18 cellular contexts compared by ENCODE assay signal in the genomic region with DNA sequence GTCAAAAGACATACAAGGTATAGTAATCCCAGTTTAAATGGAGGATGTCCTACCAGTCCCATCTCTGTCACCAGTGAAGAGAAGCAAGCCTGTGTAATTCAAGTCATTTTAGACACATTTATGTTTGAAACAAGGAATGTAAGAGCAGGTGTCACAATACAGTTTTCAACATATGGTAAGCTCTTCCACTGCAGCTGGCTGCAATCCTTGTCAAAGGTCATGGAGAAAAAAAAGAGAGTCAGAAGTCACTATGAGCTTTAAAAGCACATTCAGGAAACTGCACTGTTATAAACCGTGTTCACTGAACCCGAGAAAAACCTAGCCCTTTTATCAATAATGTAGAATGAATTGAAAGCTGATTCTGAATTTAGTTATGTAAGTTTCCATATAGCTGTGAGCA.
"Had no signal": no experiment of that assay in that cellular context is flagged by ENCODE, and none has a peak within 500 bp of the region (broad histone marks: within the 10 kb centered on the region; RNA-seq: fewer than 3 reads in every experiment).

No MANE protein-coding gene starts in this region.

- DNase-seq: activated CD4-positive, alpha-beta T cell treated with anti-CD3 and anti-CD28 coated beads, Interleukin-2, amount 10 ng/mL, durations not matched to agents 7 days and 5 days; activated CD8-positive, alpha-beta memory T cell treated with anti-CD3 and anti-CD28 coated beads, Interleukin-2, amount 50 U/mL, for 4 hours; activated effector memory CD4-positive, alpha-beta T cell treated with Interleukin-2 at 50 U/mL for 16 hours; activated naive CD4-positive, alpha-beta T cell treated with anti-CD3 and anti-CD28 coated beads, Interleukin-2, amount 10 ng/mL, durations not matched to agents 7 days and 5 days; activated naive CD8-positive, alpha-beta T cell treated with anti-CD3 and anti-CD28 coated beads, Interleukin-2, amount 50 U/mL, for 24 hours; activated T-cell treated with anti-CD3 and anti-CD28 coated beads, Interleukin-2, amount 50 U/mL, for 48 hours; erythroblast; midbrain; nephron progenitor cell; occipital lobe; stimulated activated CD4-positive, alpha-beta T cell treated with anti-CD3 and anti-CD28 coated beads, Interleukin-2, amount 100 ng/mL, for 48 hours; T1000; transverse colon; uterus had no signal

- ATAC-seq: activated CD4-positive, CD25-positive, alpha-beta regulatory T cell treated with anti-CD3 and anti-CD28 coated beads, Interleukin-2, amount 50 U/mL, for 24 hours; activated naive CD8-positive, alpha-beta T cell treated with anti-CD3 and anti-CD28 coated beads, Interleukin-2, amount 50 U/mL, for 24 hours had no signal

- H3K4me3 ChIP-seq: ascending aorta, coronary artery, lung, transverse colon, uterus had no signal
